In the genomic region with DNA sequence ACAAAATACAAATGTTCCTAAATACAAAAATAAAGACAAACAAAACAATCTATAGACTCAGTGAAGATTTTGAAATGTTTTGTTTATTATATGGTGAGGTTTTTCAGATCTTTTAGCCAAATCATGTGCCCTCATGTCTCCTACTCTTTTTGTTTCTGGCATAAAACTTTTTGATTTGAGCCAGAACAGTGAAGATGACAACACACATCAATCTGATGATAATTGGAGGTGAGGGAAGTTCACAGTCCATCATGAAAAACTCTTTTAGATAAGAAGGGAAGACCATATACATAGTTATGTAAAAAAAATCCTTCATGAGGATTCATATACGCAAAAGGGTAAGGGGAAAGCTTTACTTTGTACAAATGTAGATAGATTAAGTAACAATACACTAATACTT, we compare ENCODE assay signal across 15 cellular contexts.
DNase-seq lines count a peak whose midpoint lies in the region; ATAC-seq, FAIRE-seq and TF ChIP-seq lines count a peak whose summit lies in the region.
"Had no signal": no experiment of that assay in that cellular context is flagged by ENCODE, and none has a peak within 500 bp of the region (broad histone marks: within the 10 kb centered on the region; RNA-seq: fewer than 3 reads in every experiment).

No MANE protein-coding gene starts in this region.

- H3K27ac Mint-ChIP-seq in central memory CD8-positive, alpha-beta T cell (ENCODE audit: low read depth): peak overlapping the region; percentile 83
- no peak overlapping the region for H3K27ac Mint-ChIP-seq in neural progenitor cell
- H3K27ac Mint-ChIP-seq: GM23338 had no signal

- no peak overlapping the region for H3K9ac ChIP-seq in Loucy (ENCODE audit: low read depth, low read length, poor library complexity, severe bottlenecking)
- H3K9ac ChIP-seq in neural progenitor cell: no peak overlapping the region

- H3K4me1 Mint-ChIP-seq in central memory CD8-positive, alpha-beta T cell: peaks cover 22% of the 10 kb centered on the region
- H3K4me1 Mint-ChIP-seq in neural progenitor cell: no peaks in the 10 kb centered on the region

- H3K4me3 ChIP-seq in Loucy (ENCODE audit: low read length, poor library complexity, severe bottlenecking) (no peak overlapping the region), neural progenitor cell (no peak overlapping the region)
- H3K4me3 ChIP-seq: GM23338 had no signal

- H3K9me2 ChIP-seq in Loucy (replicated peaks; ENCODE audit: low read depth, low read length): no peaks in the 10 kb centered on the region

- no peaks in the 10 kb centered on the region for H3F3A ChIP-seq in Loucy (ENCODE audit: low read depth)
- H3F3A ChIP-seq in neural progenitor cell (ENCODE audit: low read depth): no peaks in the 10 kb centered on the region

- H3K36me3 Mint-ChIP-seq in central memory CD8-positive, alpha-beta T cell (ENCODE audit: insufficient read depth): peaks cover 3% of the 10 kb centered on the region
- H3K36me3 Mint-ChIP-seq in neural progenitor cell: peaks cover 2% of the 10 kb centered on the region
- H3K36me3 Mint-ChIP-seq: CD4-positive, alpha-beta memory T cell had no signal

- 0 out of 2 replicates have a peak overlapping the region, but pooled peaks have one; percentile 32 for H2AFZ ChIP-seq in Loucy (ENCODE audit: low read length)
- peak overlapping the region; percentile 13 for H2AFZ ChIP-seq in neural progenitor cell (replicated peaks)
- H2AFZ ChIP-seq: GM23338 had no signal

- no peaks in the 10 kb centered on the region for H3K9me3 ChIP-seq in Loucy (ENCODE audit: insufficient read depth, low read depth, low read length)
- H3K9me3 ChIP-seq in neural progenitor cell (ENCODE audit: low read depth): no peaks in the 10 kb centered on the region
- H3K9me3 ChIP-seq: Caco-2 had no signal

- TF ChIP-seq CTCF in Loucy (conservative IDR thresholded peaks at IDR 0.05; ENCODE audit: low read length): no peak
- TF ChIP-seq CTCF in neural progenitor cell (IDR thresholded peaks at IDR 0.05): no peak

- no peak overlapping the region for H3K4me3 Mint-ChIP-seq in central memory CD8-positive, alpha-beta T cell
- H3K4me3 Mint-ChIP-seq in neural progenitor cell: no peak overlapping the region
- H3K4me3 Mint-ChIP-seq: CD4-positive, alpha-beta memory T cell; GM23338; H9 had no signal

- no peaks in the 10 kb centered on the region for H3K9me3 Mint-ChIP-seq in central memory CD8-positive, alpha-beta T cell
- peaks cover 2% of the 10 kb centered on the region for H3K9me3 Mint-ChIP-seq in neural progenitor cell
- H3K9me3 Mint-ChIP-seq: H9 had no signal

- H3K36me3 ChIP-seq in Loucy (ENCODE audit: insufficient read depth, low read length): no peaks in the 10 kb centered on the region
- no peaks in the 10 kb centered on the region for H3K36me3 ChIP-seq in neural progenitor cell

- H3K4me2 ChIP-seq in Loucy (ENCODE audit: low read depth, low read length, poor library complexity, severe bottlenecking) (no peak overlapping the region), neural progenitor cell (no peak overlapping the region)
- H3K4me2 ChIP-seq: GM23338 had no signal

- no peak overlapping the region for H3K27ac ChIP-seq in neural progenitor cell

- H3K4me1 ChIP-seq in Loucy (ENCODE audit: insufficient read depth, low read length, poor library complexity, severe bottlenecking) (no peaks in the 10 kb centered on the region), neural progenitor cell (no peaks in the 10 kb centered on the region)

- no peaks in the 10 kb centered on the region for H3K27me3 Mint-ChIP-seq in central memory CD8-positive, alpha-beta T cell
- no peaks in the 10 kb centered on the region for H3K27me3 Mint-ChIP-seq in neural progenitor cell (ENCODE audit: insufficient read depth, low read depth)
- H3K27me3 Mint-ChIP-seq: CD4-positive, alpha-beta memory T cell had no signal

- DNase-seq in GM19239 (ENCODE audit: insufficient read length, low spot score): no peak
- no peak for DNase-seq in central memory CD8-positive, alpha-beta T cell (ENCODE audit: low spot score in 2 of 2)
- DNase-seq in neural progenitor cell (ENCODE audit: low spot score): no peak
- DNase-seq in COR-L47 (lab: John Stamatoyannopoulos, UW): no peak
- DNase-seq in NCI-H1092 (lab: John Stamatoyannopoulos, UW): no peak
- DNase-seq: C1 segment of cervical spinal cord; Caco-2; CD4-positive, alpha-beta memory T cell; DMS153; DND-41; H9 had no signal

- H3K79me2 ChIP-seq in Loucy (ENCODE audit: insufficient read depth, low read length): no peaks in the 10 kb centered on the region
- H3K79me2 ChIP-seq in neural progenitor cell (ENCODE audit: low read depth): no peaks in the 10 kb centered on the region

- no peak for ATAC-seq in central memory CD8-positive, alpha-beta T cell (replicated peaks; ENCODE audit: extremely low read depth, poor library complexity, severe bottlenecking)
- ATAC-seq: GM23338, HCT116 had no signal

- H3K27me3 ChIP-seq in Loucy (ENCODE audit: insufficient read depth, low read length, poor library complexity, severe bottlenecking) (no peaks in the 10 kb centered on the region), neural progenitor cell (no peaks in the 10 kb centered on the region)

- H4K20me1 ChIP-seq in Loucy (ENCODE audit: insufficient read depth, low read length, poor library complexity, severe bottlenecking) (no peaks in the 10 kb centered on the region), neural progenitor cell (ENCODE audit: low read depth) (no peaks in the 10 kb centered on the region)

- peak; percentile 37 for FAIRE-seq in GM19239 (lab: Jason Lieb, UNC)
- FAIRE-seq: G401.6 had no signal
